33 cellular contexts compared by ENCODE assay signal in the genomic region with DNA sequence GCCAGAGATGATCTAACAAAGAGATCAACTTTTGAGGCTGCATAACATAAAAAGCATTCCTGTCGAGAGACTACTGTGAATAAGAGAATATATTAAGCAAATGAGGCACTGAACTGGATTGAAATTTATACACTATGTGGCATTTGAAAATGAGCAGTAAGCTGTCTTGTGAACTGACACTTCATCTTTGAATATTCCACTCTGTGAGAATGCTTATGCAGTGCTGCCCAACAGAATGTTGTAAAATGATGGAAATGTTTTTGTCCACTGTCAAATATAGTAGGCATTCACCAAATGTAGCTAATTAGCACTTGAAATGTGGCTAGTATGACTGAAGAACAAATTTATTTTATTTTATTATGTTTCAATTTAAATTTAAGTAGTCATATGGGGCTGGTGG. TPM values are rescaled to one million over a fixed set of nuclear protein-coding genes. Genes with fewer than 3 reads are reported as not detected.
A peak's percentile ranks its signal among the peaks of the same experiment; 100 is the strongest.
DNase-seq lines count a peak whose midpoint lies in the region; ATAC-seq and TF ChIP-seq lines count a peak whose summit lies in the region.
"Had no signal": no experiment of that assay in that cellular context is flagged by ENCODE, and none has a peak within 500 bp of the region (broad histone marks: within the 10 kb centered on the region; RNA-seq: fewer than 3 reads in every experiment).

No MANE protein-coding gene starts in this region.

- H3K36me3 Mint-ChIP-seq in neural progenitor cell, result no peaks in the 10 kb centered on the region
- H3K36me3 Mint-ChIP-seq in activated T-helper 17 cell treated with anti-CD3 and anti-CD28 coated beads, Interleukin-2, amount 50 U/mL, for 72 hours (ENCODE audit: low read depth), result no peaks in the 10 kb centered on the region
- H3K36me3 Mint-ChIP-seq: CD14-positive monocyte; CD4-positive, alpha-beta memory T cell; CD4-positive, CD25-positive, alpha-beta regulatory T cell; CD8-positive, alpha-beta memory T cell; CD8-positive, alpha-beta T cell had no signal

- no peak overlapping the region for H3K14ac ChIP-seq in neuronal stem cell (ENCODE audit: low read length)

- H2AK5ac ChIP-seq in neuronal stem cell (ENCODE audit: low read depth, low read length), result no peak overlapping the region

- H2BK5ac ChIP-seq in neuronal stem cell (ENCODE audit: low read length), result no peak overlapping the region

- H3K9me3 ChIP-seq in neural cell (ENCODE audit: low read length), result no peaks in the 10 kb centered on the region
- no peaks in the 10 kb centered on the region for H3K9me3 ChIP-seq in neural progenitor cell (ENCODE audit: low read depth)
- H3K9me3 ChIP-seq in neuronal stem cell (replicated peaks in 1 of 2; ENCODE audit: control insufficient read depth in 2 of 2, insufficient read depth in 1 of 2, low read depth in 1 of 2, low read length in 2 of 2), result no peaks in the 10 kb centered on the region
- H3K9me3 ChIP-seq: A549; BE2C; BLaER1; BLaER1 treated with 17β-estradiol and CSF1 and Interleukin-3, amounts not matched to agents 10 nM and 100 nM; Caco-2 had no signal

- H2BK120ac ChIP-seq in neuronal stem cell (ENCODE audit: low read depth, low read length), result no peak overlapping the region

- H4K91ac ChIP-seq in neuronal stem cell (ENCODE audit: low read depth, low read length, poor library complexity), result no peak overlapping the region

- TF ChIP-seq RAD21 in neural cell (conservative IDR thresholded peaks at IDR 0.05), result no peak

- H3K27me3 ChIP-seq in neural cell (ENCODE audit: insufficient read depth, low read depth, low read length) (no peaks in the 10 kb centered on the region), neural progenitor cell (no peaks in the 10 kb centered on the region), neuronal stem cell (ENCODE audit: control insufficient read depth in 3 of 3, insufficient read depth in 3 of 3, low read depth in 1 of 3, low read length in 3 of 3) (no peaks in the 10 kb centered on the region)
- H3K27me3 ChIP-seq: BLaER1; BLaER1 treated with 17β-estradiol and CSF1 and Interleukin-3, amounts not matched to agents 10 nM and 100 nM had no signal

- no peaks in the 10 kb centered on the region for H4K20me1 ChIP-seq in neural cell (ENCODE audit: insufficient read depth)
- H4K20me1 ChIP-seq in neural progenitor cell (ENCODE audit: low read depth), result no peaks in the 10 kb centered on the region
- H4K20me1 ChIP-seq: BLaER1; BLaER1 treated with 17β-estradiol and CSF1 and Interleukin-3, amounts not matched to agents 10 nM and 100 nM had no signal

- H3K79me2 ChIP-seq in neural cell (replicated peaks; ENCODE audit: insufficient read depth, low read length), result no peaks in the 10 kb centered on the region
- no peaks in the 10 kb centered on the region for H3K79me2 ChIP-seq in neural progenitor cell (ENCODE audit: low read depth)

- H3K18ac ChIP-seq in neuronal stem cell (ENCODE audit: low read length), result no peak overlapping the region

- peaks cover 3% of the 10 kb centered on the region for H3K4me1 Mint-ChIP-seq in neural progenitor cell
- H3K4me1 Mint-ChIP-seq in activated T-helper 17 cell treated with anti-CD3 and anti-CD28 coated beads, Interleukin-2, amount 50 U/mL, for 72 hours, result no peaks in the 10 kb centered on the region
- H3K4me1 Mint-ChIP-seq: B cell; CD14-positive monocyte; CD4-positive, alpha-beta memory T cell; CD4-positive, CD25-positive, alpha-beta regulatory T cell; CD8-positive, alpha-beta memory T cell had no signal

- H3K36me3 ChIP-seq in neural cell (ENCODE audit: insufficient read depth, low read length), result no peaks in the 10 kb centered on the region
- H3K36me3 ChIP-seq in neural progenitor cell, result no peaks in the 10 kb centered on the region
- H3K36me3 ChIP-seq in neuronal stem cell (replicated peaks in 1 of 2; ENCODE audit: control insufficient read depth in 2 of 2, insufficient read depth in 2 of 2, low read length in 2 of 2), result no peaks in the 10 kb centered on the region
- H3K36me3 ChIP-seq: BE2C; BLaER1; BLaER1 treated with 17β-estradiol and CSF1 and Interleukin-3, amounts not matched to agents 10 nM and 100 nM had no signal

- H3F3A ChIP-seq in neural cell (ENCODE audit: insufficient read depth, low read length, poor library complexity, severe bottlenecking) (no peaks in the 10 kb centered on the region), neural progenitor cell (ENCODE audit: low read depth) (no peaks in the 10 kb centered on the region)

- H2AFZ ChIP-seq in neural cell (ENCODE audit: low read depth, low read length) (no peak overlapping the region), neural progenitor cell (replicated peaks) (peak overlapping the region; percentile 36), neuronal stem cell (ENCODE audit: low read length) (peak overlapping the region; percentile 19)

- H3K27ac Mint-ChIP-seq in neural progenitor cell, result no peak overlapping the region
- no peak overlapping the region for H3K27ac Mint-ChIP-seq in activated T-helper 17 cell treated with anti-CD3 and anti-CD28 coated beads, Interleukin-2, amount 50 U/mL, for 72 hours
- H3K27ac Mint-ChIP-seq: B cell; CD14-positive monocyte; CD4-positive, alpha-beta memory T cell; CD4-positive, alpha-beta T cell; CD4-positive, CD25-positive, alpha-beta regulatory T cell; CD8-positive, alpha-beta memory T cell; CD8-positive, alpha-beta T cell had no signal

- no CpG with 5 or more reads among the region's 1 CpG for WGBS in neuronal stem cell (ENCODE audit: extremely low coverage in 2 of 2, insufficient read length in 2 of 2, insufficient replicate concordance in 1 of 2), 2 donors

- peak; percentile 92 for TF ChIP-seq EP300 in neural cell (conservative IDR thresholded peaks at IDR 0.05; ENCODE audit: poor library complexity, severe bottlenecking)

- H3K4me2 ChIP-seq in neural cell (ENCODE audit: low read length), result no peak overlapping the region
- H3K4me2 ChIP-seq in neural progenitor cell, result no peak overlapping the region
- no peak overlapping the region for H3K4me2 ChIP-seq in neuronal stem cell (ENCODE audit: insufficient read depth, low read length, poor library complexity, severe bottlenecking)
- H3K4me2 ChIP-seq: A549; BLaER1; BLaER1 treated with 17β-estradiol and CSF1 and Interleukin-3, amounts not matched to agents 10 nM and 100 nM had no signal

- DNase-seq in neural progenitor cell (ENCODE audit: low spot score) (no peak), neuronal stem cell (ENCODE audit: low spot score) (no peak)
- no peak for DNase-seq in activated T-cell treated with anti-CD3 and anti-CD28 coated beads, Interleukin-2, amount 50 U/mL, for 1 hour
- no peak for DNase-seq in stimulated activated naive CD8-positive, alpha-beta T cell treated with anti-CD3 and anti-CD28 coated beads, Interleukin-15, Interleukin-2, amounts not matched to agents 100 U/mL and 50 U/mL, for 24 hours
- DNase-seq: 8988T; ACHN; AML-193; BE2C; C1 segment of cervical spinal cord; Caco-2; Calu3; CD4-positive, alpha-beta memory T cell; CD4-positive, alpha-beta T cell; CD4-positive, CD25-positive, alpha-beta regulatory T cell; CD8-positive, alpha-beta memory T cell; CD8-positive, alpha-beta T cell; COR-L47; DMS 273 treated with DMSO at 0.1 percent for 48 hours; DMS153; DMS53; DMS79; DMS79 treated with DMSO at 0.1 percent for 48 hours; DND-41; EL had no signal

- no peaks in the 10 kb centered on the region for H3K9me2 ChIP-seq in neural cell (ENCODE audit: insufficient read depth, low read length)

- H3K27ac ChIP-seq in neural cell (ENCODE audit: low read length), result peak overlapping the region; percentile 7
- H3K27ac ChIP-seq in neural progenitor cell, result no peak overlapping the region
- H3K27ac ChIP-seq in neuronal stem cell (replicated peaks; ENCODE audit: low read length), result no peak overlapping the region
- H3K27ac ChIP-seq: 22Rv1; A549; BLaER1; BLaER1 treated with 17β-estradiol and CSF1 and Interleukin-3, amounts not matched to agents 10 nM and 100 nM; C4-2B had no signal

- H3K9me3 Mint-ChIP-seq in neural progenitor cell, result no peaks in the 10 kb centered on the region
- H3K9me3 Mint-ChIP-seq in activated T-helper 17 cell treated with anti-CD3 and anti-CD28 coated beads, Interleukin-2, amount 50 U/mL, for 72 hours, result no peaks in the 10 kb centered on the region
- H3K9me3 Mint-ChIP-seq: CD4-positive, alpha-beta memory T cell; CD4-positive, alpha-beta T cell; CD8-positive, alpha-beta memory T cell had no signal

- no peak overlapping the region for H3K4ac ChIP-seq in neuronal stem cell (ENCODE audit: low read length)

- H3K4me3 ChIP-seq in neural cell (ENCODE audit: low read length), result no peak overlapping the region
- H3K4me3 ChIP-seq in neural progenitor cell, result no peak overlapping the region
- H3K4me3 ChIP-seq in neuronal stem cell (ENCODE audit: low read length in 2 of 2), result no peak overlapping the region
- H3K4me3 ChIP-seq: A549; BLaER1; BLaER1 treated with 17β-estradiol and CSF1 and Interleukin-3, amounts not matched to agents 10 nM and 100 nM had no signal

- no peak overlapping the region for H2BK12ac ChIP-seq in neuronal stem cell (ENCODE audit: low read length)

- no peak overlapping the region for H2BK15ac ChIP-seq in neuronal stem cell (ENCODE audit: low read length)

- H3K79me1 ChIP-seq in neuronal stem cell (ENCODE audit: low read depth, low read length), result no peaks in the 10 kb centered on the region

- no peak for ATAC-seq in activated T-helper 17 cell treated with anti-CD3 and anti-CD28 coated beads, Interleukin-2, amount 50 U/mL, for 72 hours (replicated peaks)
- no peak for ATAC-seq in stimulated activated naive CD8-positive, alpha-beta T cell treated with anti-CD3 and anti-CD28 coated beads, Interleukin-15, Interleukin-2, amounts not matched to agents 100 U/mL and 50 U/mL, for 24 hours
- ATAC-seq: A549; CD8-positive, alpha-beta T cell had no signal

- H4K8ac ChIP-seq in neuronal stem cell (ENCODE audit: low read depth, low read length), result no peak overlapping the region

- peaks cover 3% of the 10 kb centered on the region for H3K27me3 Mint-ChIP-seq in neural progenitor cell (ENCODE audit: insufficient read depth, low read depth)
- H3K27me3 Mint-ChIP-seq in activated T-helper 17 cell treated with anti-CD3 and anti-CD28 coated beads, Interleukin-2, amount 50 U/mL, for 72 hours, result peaks cover 3% of the 10 kb centered on the region

- no peak overlapping the region for H3K4me3 Mint-ChIP-seq in neural progenitor cell
- H3K4me3 Mint-ChIP-seq in activated T-helper 17 cell treated with anti-CD3 and anti-CD28 coated beads, Interleukin-2, amount 50 U/mL, for 72 hours, result no peak overlapping the region
- H3K4me3 Mint-ChIP-seq: B cell; CD14-positive monocyte; CD4-positive, alpha-beta memory T cell; CD4-positive, alpha-beta T cell; CD4-positive, CD25-positive, alpha-beta regulatory T cell; CD8-positive, alpha-beta memory T cell; CD8-positive, alpha-beta T cell had no signal

- H3K4me1 ChIP-seq in neural progenitor cell (no peaks in the 10 kb centered on the region), neuronal stem cell (ENCODE audit: control insufficient read depth in 2 of 2, insufficient read depth in 1 of 2, low read depth in 1 of 2, low read length in 2 of 2) (peaks cover 0 to 2% of the 10 kb centered on the region in 2 donors)
- H3K4me1 ChIP-seq: A549; BE2C; BLaER1; BLaER1 treated with 17β-estradiol and CSF1 and Interleukin-3, amounts not matched to agents 10 nM and 100 nM; Caco-2 had no signal

- TF ChIP-seq CTCF in neural cell (IDR thresholded peaks at IDR 0.05; ENCODE audit: poor library complexity, severe bottlenecking) (no peak), neural progenitor cell (IDR thresholded peaks at IDR 0.05) (no peak)

- H3K9ac ChIP-seq in neural cell (ENCODE audit: low read length) (no peak overlapping the region), neural progenitor cell (no peak overlapping the region), neuronal stem cell (ENCODE audit: low read depth, low read length, poor library complexity) (no peak overlapping the region)
- H3K9ac ChIP-seq: BLaER1; BLaER1 treated with 17β-estradiol and CSF1 and Interleukin-3, amounts not matched to agents 10 nM and 100 nM had no signal

- H3K23ac ChIP-seq in neuronal stem cell (ENCODE audit: low read depth, low read length, poor library complexity), result no peak overlapping the region

RNA-seq across cellular contexts. Expression of a gene that starts 18.8 kb away (rescaled TPM):
- polyA plus RNA-seq in neural cell, result 32.8 and 36.3 TPM in 2 replicates
- polyA minus RNA-seq in neural cell, result 73.3 and 86.8 TPM in 2 replicates
- total RNA-seq in neural progenitor cell (ENCODE audit: low replicate concordance), result 51.7 and 58.9 TPM in 2 replicates
- 51.5 TPM for polyA plus RNA-seq in neuronal stem cell (2013, experiment 1 of 2)
- 48.9 TPM for polyA plus RNA-seq in neuronal stem cell (2013, experiment 2 of 2)
- 10 to 100 TPM; 31.3 to 39.1 TPM for total RNA-seq in activated T-helper 17 cell treated with anti-CD3 and anti-CD28 coated beads, Interleukin-2, amount 50 U/mL, for 72 hours
